In genomic region chr7:157445246-157445955, GRCh38 we compare ENCODE assay signal across 17 cellular contexts.
"Had no signal": no experiment of that assay in that cellular context is flagged by ENCODE, and none has a peak within 500 bp of the region (broad histone marks: within the 10 kb centered on the region; RNA-seq: fewer than 3 reads in every experiment).

No MANE protein-coding gene starts in this region.

- H3K4me1 ChIP-seq: body of pancreas, prostate gland had no signal

- FAIRE-seq: colon, small intestine had no signal

- H3K27me3 ChIP-seq: body of pancreas had no signal

- H3K27ac ChIP-seq: body of pancreas, dorsolateral prefrontal cortex, prostate gland had no signal

- H3K4me3 ChIP-seq: body of pancreas, dorsolateral prefrontal cortex, prostate gland had no signal

- H3K36me3 ChIP-seq: prostate gland had no signal

- H3K9me3 ChIP-seq: body of pancreas, prostate gland had no signal

- ATAC-seq: body of pancreas; right cardiac atrium; stimulated activated effector memory CD8-positive, alpha-beta T cell treated with anti-CD3 and anti-CD28 coated beads, Interleukin-12 subunit alpha, Interleukin-12 subunit beta, amount 100 ng/mL, for 72 hours had no signal

- DNase-seq: activated CD4-positive, alpha-beta T cell treated with anti-CD3 and anti-CD28 coated beads, Interleukin-2, amount 50 U/mL, for 4 hours; activated naive CD4-positive, alpha-beta T cell; activated naive CD8-positive, alpha-beta T cell treated with anti-CD3 and anti-CD28 coated beads for 36 hours; amniotic stem cell; body of pancreas; caudate nucleus; nephron progenitor cell; occipital lobe; right cardiac atrium; small intestine; stimulated activated CD4-positive, alpha-beta T cell treated with anti-CD3 and anti-CD28 coated beads, Interleukin-4, amount 100 ng/mL, for 24 hours; SW 1271; T-helper 2 cell had no signal
